ENCODE assay signal across 15 cellular contexts in genomic region chr13:112731667-112732616, GRCh38.
"Had no signal": no experiment of that assay in that cellular context is flagged by ENCODE, and none has a peak within 500 bp of the region (broad histone marks: within the 10 kb centered on the region; RNA-seq: fewer than 3 reads in every experiment).

No MANE protein-coding gene starts in this region.

- H3K27ac ChIP-seq: esophagus squamous epithelium, neutrophil, right lobe of liver, suprapubic skin had no signal

- H3K27me3 Mint-ChIP-seq: activated naive CD4-positive, alpha-beta T cell treated with anti-CD3 and anti-CD28 coated beads, Interleukin-2, amount 10 ng/mL, durations not matched to agents 7 days and 5 days; stimulated activated naive CD8-positive, alpha-beta T cell treated with anti-CD3 and anti-CD28 coated beads, Interleukin-15, Interleukin-2, amounts not matched to agents 100 ng/mL and 50 ng/mL, for 24 hours; T-cell had no signal

- ATAC-seq: right lobe of liver, T-cell had no signal

- H3K9ac ChIP-seq: SK-N-SH had no signal

- H3K27ac Mint-ChIP-seq: activated naive CD4-positive, alpha-beta T cell treated with anti-CD3 and anti-CD28 coated beads, Interleukin-2, amount 10 ng/mL, durations not matched to agents 7 days and 5 days; activated T-helper 2 cell treated with anti-CD3 and anti-CD28 coated beads, Interferon-gamma antibody, Interleukin-2, Interleukin-4, amounts not matched to agents 10 μg/mL and 5 μg/mL and 100 μg/mL, durations not matched to agents 14 hours and 24 hours and 36 hours; stimulated activated naive CD8-positive, alpha-beta T cell treated with anti-CD3 and anti-CD28 coated beads, Interleukin-15, Interleukin-2, amounts not matched to agents 100 ng/mL and 50 ng/mL, for 24 hours; T-cell had no signal

- H3K4me3 Mint-ChIP-seq: activated naive CD4-positive, alpha-beta T cell treated with anti-CD3 and anti-CD28 coated beads, Interleukin-2, amount 10 ng/mL, durations not matched to agents 7 days and 5 days; stimulated activated naive CD8-positive, alpha-beta T cell treated with anti-CD3 and anti-CD28 coated beads, Interleukin-15, Interleukin-2, amounts not matched to agents 100 ng/mL and 50 ng/mL, for 24 hours; T-cell had no signal

- H3K36me3 ChIP-seq: right lobe of liver, suprapubic skin, upper lobe of left lung had no signal

- H3K9me3 ChIP-seq: esophagus squamous epithelium, neutrophil, right lobe of liver, SK-N-SH, suprapubic skin, upper lobe of left lung had no signal

- H3K4me1 ChIP-seq: right lobe of liver, suprapubic skin had no signal

- H3K9me3 Mint-ChIP-seq: activated naive CD4-positive, alpha-beta T cell treated with anti-CD3 and anti-CD28 coated beads, Interleukin-2, amount 10 ng/mL, durations not matched to agents 7 days and 5 days; activated T-helper 2 cell treated with anti-CD3 and anti-CD28 coated beads, Interferon-gamma antibody, Interleukin-2, Interleukin-4, amounts not matched to agents 10 μg/mL and 5 μg/mL and 100 μg/mL, durations not matched to agents 14 hours and 24 hours and 36 hours; stimulated activated naive CD8-positive, alpha-beta T cell treated with anti-CD3 and anti-CD28 coated beads, Interleukin-15, Interleukin-2, amounts not matched to agents 100 ng/mL and 50 ng/mL, for 24 hours; T-cell had no signal

- DNase-seq: activated CD4-positive, alpha-beta T cell treated with anti-CD3 and anti-CD28 coated beads for 1 hour; activated CD4-positive, alpha-beta T cell treated with anti-CD3 and anti-CD28 coated beads, Interleukin-2, amount 50 U/mL, for 4 hours; activated naive CD4-positive, alpha-beta T cell treated with anti-CD3 and anti-CD28 coated beads, Interleukin-2, amount 10 ng/mL, durations not matched to agents 7 days and 5 days; caudate nucleus; esophagus squamous epithelium; SK-N-SH; T-cell; T-helper 9 cell; upper lobe of left lung had no signal

- H3K36me3 Mint-ChIP-seq: activated naive CD4-positive, alpha-beta T cell treated with anti-CD3 and anti-CD28 coated beads, Interleukin-2, amount 10 ng/mL, durations not matched to agents 7 days and 5 days had no signal

- H3K27me3 ChIP-seq: esophagus squamous epithelium, neutrophil, right lobe of liver, suprapubic skin, upper lobe of left lung had no signal

- H3K4me2 ChIP-seq: SK-N-SH, smooth muscle cell had no signal

- H3K4me3 ChIP-seq: esophagus squamous epithelium, right lobe of liver, smooth muscle cell, suprapubic skin, upper lobe of left lung had no signal

- H3K9me2 ChIP-seq: SK-N-SH had no signal
